In the genomic region with DNA sequence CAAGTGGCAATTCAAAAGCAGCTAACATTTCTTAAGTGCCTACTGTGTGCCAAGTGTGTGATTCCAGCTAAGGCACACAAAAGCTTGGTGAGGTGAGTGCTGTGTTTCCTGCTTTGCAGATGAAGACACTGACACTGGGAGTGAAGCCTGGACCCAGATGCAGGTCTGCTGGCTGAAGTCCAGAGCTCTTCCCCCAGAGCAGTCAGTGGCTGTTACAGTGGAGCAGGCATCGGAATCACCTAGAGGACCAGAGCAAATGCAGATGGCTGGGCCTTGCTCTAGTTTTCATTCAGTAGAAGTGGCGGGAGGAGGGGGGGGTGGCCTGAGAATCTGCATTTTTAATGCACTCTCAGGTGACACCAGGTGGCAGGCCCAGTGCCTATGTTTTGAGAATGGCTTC, we compare ENCODE assay signal across 18 cellular contexts.
"Had no signal": no experiment of that assay in that cellular context is flagged by ENCODE, and none has a peak within 500 bp of the region (broad histone marks: within the 10 kb centered on the region; RNA-seq: fewer than 3 reads in every experiment).

No MANE protein-coding gene starts in this region.

- ATAC-seq: left lobe of liver had no signal

- H3K9me3 Mint-ChIP-seq: activated naive CD4-positive, alpha-beta T cell treated with anti-CD3 and anti-CD28 coated beads for 36 hours; activated T-cell treated with anti-CD3 and anti-CD28 coated beads, Interleukin-2, amount 50 U/mL, for 24 hours; activated T-helper 2 cell treated with anti-CD3 and anti-CD28 coated beads, Interferon-gamma antibody, Interleukin-2, Interleukin-4, amounts not matched to agents 10 μg/mL and 5 μg/mL and 100 μg/mL, durations not matched to agents 14 hours and 24 hours and 36 hours; endodermal cell had no signal

- H3K36me3 ChIP-seq: WERI-Rb-1 had no signal

- H3K27ac ChIP-seq: epithelial cell of prostate, WERI-Rb-1 had no signal

- H3K4me3 Mint-ChIP-seq: activated naive CD4-positive, alpha-beta T cell treated with anti-CD3 and anti-CD28 coated beads for 36 hours; activated T-cell treated with anti-CD3 and anti-CD28 coated beads, Interleukin-2, amount 50 U/mL, for 24 hours; brain; endodermal cell had no signal

- DNase-seq: activated CD4-positive, alpha-beta T cell treated with anti-CD3 and anti-CD28 coated beads, Interleukin-2, amount 50 U/mL, for 48 hours; activated naive CD4-positive, alpha-beta T cell treated with anti-CD3 and anti-CD28 coated beads for 36 hours; activated T-cell treated with anti-CD3 and anti-CD28 coated beads, Interleukin-2, amount 50 U/mL, for 24 hours; anterior cingulate cortex; central memory CD4-positive, alpha-beta T cell; endodermal cell; foreskin fibroblast; hypothalamus; occipital lobe; stimulated activated CD8-positive, alpha-beta memory T cell treated with anti-CD3 and anti-CD28 coated beads, Interleukin-4, amount 100 ng/mL, for 48 hours; stimulated activated naive CD4-positive, alpha-beta T cell; WERI-Rb-1 had no signal

- FAIRE-seq: colon, keratinocyte had no signal

- H3K36me3 Mint-ChIP-seq: brain had no signal

- H3K27ac Mint-ChIP-seq: activated naive CD4-positive, alpha-beta T cell treated with anti-CD3 and anti-CD28 coated beads for 36 hours; activated T-cell treated with anti-CD3 and anti-CD28 coated beads, Interleukin-2, amount 50 U/mL, for 24 hours; activated T-helper 2 cell treated with anti-CD3 and anti-CD28 coated beads, Interferon-gamma antibody, Interleukin-2, Interleukin-4, amounts not matched to agents 10 μg/mL and 5 μg/mL and 100 μg/mL, durations not matched to agents 14 hours and 24 hours and 36 hours; endodermal cell had no signal
